ENCODE assay signal across 8 cellular contexts in genomic region chr12:56189336-56189917, GRCh38. TPM values are rescaled to one million over a fixed set of nuclear protein-coding genes. Genes with fewer than 3 reads are reported as not detected.
DNase-seq lines count a peak whose midpoint lies in the region; ATAC-seq and TF ChIP-seq lines count a peak whose summit lies in the region.

TSS of gene SMARCC2 (minus strand) at chr12:56189483. CDS start at chr12:56189461, 22 bp downstream.

- DNase-seq in NCI-H2196 treated with DMSO at 0.1 percent for 48 hours (lab: John Stamatoyannopoulos, UW; ENCODE audit: unreplicated experiment) (peak; percentile 73), activated B cell treated with CpG ODN at 0.5 μM for 24 hours (peak; percentile 82), cardiac fibroblast (ENCODE audit: low read depth in 2 of 2) (peak; percentile 89 to 91), inferior parietal cortex (ENCODE audit: extremely low spot score) (peak; percentile 80), spleen (peak; percentile 97)

- CTCF ChIA-PET in activated B cell treated with CpG ODN at 0.5 μM for 24 hours (lab: Charles Lee): interaction anchor here (0.5 to 6.4 kb wide), 33 partner anchors 8 to 1393 kb away, joined by 3 to 80 read pairs (median 4); partner anchors contain the start of genes COQ10A, ESYT1, MYL6 and RNF41

- no peaks in the 10 kb centered on the region for H3K9me3 ChIP-seq in spleen

- no peak for TF ChIP-seq POLR2A in spleen (IDR thresholded peaks at IDR 0.05)

- H3K36me3 Mint-ChIP-seq in activated B cell treated with CpG ODN at 0.5 μM for 24 hours (ENCODE audit: low read depth): peaks cover 32% of the 10 kb centered on the region

- peaks cover 0 to 26% (median 22%) of the 10 kb centered on the region in 6 donors for H3K36me3 ChIP-seq in spleen

- H3K4me3 Mint-ChIP-seq in activated B cell treated with CpG ODN at 0.5 μM for 24 hours: peak within 1 kb of the TSS; percentile 95

- ATAC-seq in GM18517 (IDR thresholded peaks at IDR 0.05; ENCODE audit: unreplicated experiment) (peak; percentile 34), HG03095 (IDR thresholded peaks at IDR 0.05; ENCODE audit: unreplicated experiment) (peak; percentile 58), activated B cell treated with CpG ODN at 0.5 μM for 24 hours (ENCODE audit: low read depth) (peak; percentile 81)

- POLR2A ChIA-PET in activated B cell treated with CpG ODN at 0.5 μM for 24 hours (lab: Charles Lee): interaction anchor here (0.6 to 5.7 kb wide), 40 partner anchors 9 to 499 kb away, joined by 3 to 116 read pairs (median 6); partner anchors contain the start of genes ANKRD52, BLOC1S1, CNPY2 and COQ10A

- H3K4me3 ChIP-seq in cardiac fibroblast (replicated peaks in 1 of 2; ENCODE audit: low read depth in 2 of 2, low read length in 2 of 2) (peak within 1 kb of the TSS; percentile 78 to 88), spleen (peak within 1 kb of the TSS; percentile 57 to 94 (median 84))

- H3K4me1 ChIP-seq in spleen: peaks cover 22 to 58% (median 35%) of the 10 kb centered on the region in 6 donors

- TF ChIP-seq CTCF in 22Rv1 (IDR thresholded peaks at IDR 0.05) (peak; percentile 100), activated B cell treated with CpG ODN at 0.5 μM for 24 hours (IDR thresholded peaks at IDR 0.05) (no peak), cardiac fibroblast (IDR thresholded peaks at IDR 0.05; ENCODE audit: low read depth, low read length) (peak; percentile 56), spleen (IDR thresholded peaks at IDR 0.05 in 8 of 11, conservative IDR thresholded peaks at IDR 0.05 in 3 of 11) (peak; percentile 19 to 92 (median 80))

- H3K27me3 Mint-ChIP-seq in activated B cell treated with CpG ODN at 0.5 μM for 24 hours: no peaks in the 10 kb centered on the region

- peaks cover 43% of the 10 kb centered on the region for H3K4me1 Mint-ChIP-seq in activated B cell treated with CpG ODN at 0.5 μM for 24 hours

- no peaks in the 10 kb centered on the region for H3K9me3 Mint-ChIP-seq in activated B cell treated with CpG ODN at 0.5 μM for 24 hours

- H3K27ac ChIP-seq in 22Rv1 (peak within 1 kb of the TSS; percentile 96), spleen (peak within 1 kb of the TSS; percentile 85 to 96 (median 94))

- 0 to 1% (median 0%) methylated on average over 18 to 71 of the region's 71 CpGs for WGBS in spleen, 5 donors

- peak within 1 kb of the TSS; percentile 96 for H3K27ac Mint-ChIP-seq in activated B cell treated with CpG ODN at 0.5 μM for 24 hours

- no peaks in the 10 kb centered on the region for H3K27me3 ChIP-seq in spleen (replicated peaks in 1 of 7)

- intact Hi-C loops in activated B cell treated with CpG ODN at 0.5 μM for 24 hours (cut with micrococcal nuclease): loop anchor here (1.0 kb wide), 3 partner anchors 63 to 193 kb away; no protein-coding TSS in a partner anchor
- intact Hi-C loops in spleen (cut with DNase I; ENCODE audit: low total_unique reads): loop anchor here (2.0 kb wide), 1 partner anchor 63 kb away; no protein-coding TSS in a partner anchor

RNA-seq across cellular contexts. Expression of gene SMARCC2, which starts in this region (rescaled TPM):
- total RNA-seq in activated B cell treated with CpG ODN at 0.5 μM for 24 hours (109 and 136 TPM in 2 replicates), spleen (100 to 1,000 TPM in 4 of 7 donors, 10 to 100 TPM in 3; 73.7 to 121 (median 101) TPM)
- polyA plus RNA-seq in spleen: 10 to 100 TPM in 1 of 3 donors, 1 to 10 TPM in 2; 8.5 to 24.7 (median 9.4) TPM

Comparison
In these comparisons a context has a peak if more than half of its experiments do, and no peak if none do; other contexts are left out.
1. Peak in every context shown above with its lines: DNase-seq, ATAC-seq, H3K4me3 ChIP-seq and H3K27ac ChIP-seq.